In the genomic region with DNA sequence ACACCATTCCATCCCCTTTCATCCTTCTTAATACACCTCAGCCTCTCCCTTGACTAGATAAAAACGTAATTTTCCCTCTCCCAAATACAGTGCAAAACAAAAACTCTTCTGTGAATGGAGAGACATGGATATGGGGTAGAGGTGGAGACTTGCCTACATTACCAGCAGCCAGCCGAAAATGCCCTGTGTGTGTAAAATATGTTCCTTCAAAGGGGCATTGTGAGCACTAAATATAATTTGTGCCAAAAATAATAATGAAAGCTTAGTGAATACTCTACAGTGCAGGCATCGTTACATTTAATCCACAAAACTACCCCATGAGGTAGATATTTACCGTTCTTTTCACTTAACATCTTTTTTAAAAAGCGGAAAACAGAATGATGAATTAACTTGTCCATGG, we compare ENCODE assay signal across 9 cellular contexts. TPM values are rescaled to one million over a fixed set of nuclear protein-coding genes. Genes with fewer than 3 reads are reported as not detected.
DNase-seq lines count a peak whose midpoint lies in the region; ATAC-seq and TF ChIP-seq lines count a peak whose summit lies in the region.
"Had no signal": no experiment of that assay in that cellular context is flagged by ENCODE, and none has a peak within 500 bp of the region (broad histone marks: within the 10 kb centered on the region; RNA-seq: fewer than 3 reads in every experiment).

No MANE protein-coding gene starts in this region.

- peaks cover 16% of the 10 kb centered on the region for H3K27me3 Mint-ChIP-seq in activated CD8-positive, alpha-beta memory T cell treated with anti-CD3 and anti-CD28 coated beads, Interleukin-2, amount 10 ng/mL, durations not matched to agents 7 days and 5 days

- peaks cover 0 to 37% (median 9%) of the 10 kb centered on the region in 4 donors for H3K4me1 ChIP-seq in right lobe of liver
- peaks cover 13% of the 10 kb centered on the region for H3K4me1 ChIP-seq in testis

- H3K9me3 ChIP-seq in right lobe of liver, result no peaks in the 10 kb centered on the region
- no peaks in the 10 kb centered on the region for H3K9me3 ChIP-seq in testis

- H3K4me3 ChIP-seq in right lobe of liver (peak overlapping the region in 1 of 3 donors; percentile 74), testis (peak overlapping the region; percentile 91 to 95)

- H3K4me3 Mint-ChIP-seq in activated CD8-positive, alpha-beta memory T cell treated with anti-CD3 and anti-CD28 coated beads, Interleukin-2, amount 10 ng/mL, durations not matched to agents 7 days and 5 days, result peak overlapping the region; percentile 84

- TF ChIP-seq CTCF in right lobe of liver (IDR thresholded peaks at IDR 0.05), result no peak
- TF ChIP-seq CTCF in testis (IDR thresholded peaks at IDR 0.05), result no peak

- no peaks in the 10 kb centered on the region for H3K36me3 ChIP-seq in right lobe of liver
- H3K36me3 ChIP-seq in testis (ENCODE audit: low read depth, missing control alignments), result no peaks in the 10 kb centered on the region

- H3K4me1 Mint-ChIP-seq in activated CD8-positive, alpha-beta memory T cell treated with anti-CD3 and anti-CD28 coated beads, Interleukin-2, amount 10 ng/mL, durations not matched to agents 7 days and 5 days, result peaks cover 37% of the 10 kb centered on the region

- ATAC-seq in activated CD8-positive, alpha-beta memory T cell treated with anti-CD3 and anti-CD28 coated beads, Interleukin-2, amount 10 ng/mL, durations not matched to agents 7 days and 5 days, result no peak
- ATAC-seq in right lobe of liver, result no peak
- ATAC-seq in GM18873 (IDR thresholded peaks at IDR 0.05; ENCODE audit: low FRiP score, unreplicated experiment), result no peak

- H3K36me3 Mint-ChIP-seq in activated CD8-positive, alpha-beta memory T cell treated with anti-CD3 and anti-CD28 coated beads, Interleukin-2, amount 10 ng/mL, durations not matched to agents 7 days and 5 days, result peaks cover 24% of the 10 kb centered on the region

- peaks cover 12% of the 10 kb centered on the region for H3K9me3 Mint-ChIP-seq in activated CD8-positive, alpha-beta memory T cell treated with anti-CD3 and anti-CD28 coated beads, Interleukin-2, amount 10 ng/mL, durations not matched to agents 7 days and 5 days (ENCODE audit: low read depth)

- no peaks in the 10 kb centered on the region for H3K27me3 ChIP-seq in right lobe of liver
- H3K27me3 ChIP-seq in testis, result no peaks in the 10 kb centered on the region

- WGBS in right lobe of liver (ENCODE audit: insufficient coverage, low coverage, low lambda C conversion rate, missing lambda C conversion rate), result 56% methylated on average over 5 of the region's 5 CpGs
- WGBS in testis, 2 donors, result 24 to 33% methylated on average over 5 of the region's 5 CpGs

- H3K27ac ChIP-seq in angular gyrus (ENCODE audit: low read depth, low read length) (peak overlapping the region; percentile 88), right lobe of liver (peak overlapping the region in 2 of 3 donors; percentile 94 to 98), testis (no peak overlapping the region)

- no peak for DNase-seq in activated CD8-positive, alpha-beta memory T cell treated with anti-CD3 and anti-CD28 coated beads, Interleukin-2, amount 10 ng/mL, durations not matched to agents 7 days and 5 days
- DNase-seq in activated CD8-positive, alpha-beta memory T cell treated with anti-CD3 and anti-CD28 coated beads, Interleukin-2, amount 50 U/mL, for 4 hours, result no peak
- DNase-seq in right lobe of liver, result no peak
- DNase-seq in testis, result no peak
- no peak for DNase-seq in effector CD4-positive, alpha-beta T cell
- no peak for DNase-seq in stimulated activated naive CD4-positive, alpha-beta T cell (lab: John Stamatoyannopoulos, UW)
- DNase-seq: NCI-H2171 had no signal

- intact Hi-C loops in right lobe of liver (cut with DNase I) (no loop called here), testis (cut with DNase I; ENCODE audit: low total_unique reads) (no loop called here)

- TF ChIP-seq POLR2A in right lobe of liver (IDR thresholded peaks at IDR 0.05), result no peak
- no peak for TF ChIP-seq POLR2A in testis (IDR thresholded peaks at IDR 0.05)

- CTCF ChIA-PET in activated CD8-positive, alpha-beta memory T cell treated with anti-CD3 and anti-CD28 coated beads, Interleukin-2, amount 10 ng/mL, durations not matched to agents 7 days and 5 days (lab: Charles Lee), result interaction anchor here (1.4 kb wide), 1 partner anchor 12 kb away, joined by 3 read pairs; no protein-coding TSS in a partner anchor

- no peak overlapping the region for H3K27ac Mint-ChIP-seq in activated CD8-positive, alpha-beta memory T cell treated with anti-CD3 and anti-CD28 coated beads, Interleukin-2, amount 10 ng/mL, durations not matched to agents 7 days and 5 days

RNA-seq across cellular contexts. Expression of gene TRIM44, which starts 1.0 kb away (rescaled TPM):
- total RNA-seq in activated CD8-positive, alpha-beta memory T cell treated with anti-CD3 and anti-CD28 coated beads, Interleukin-2, amount 10 ng/mL, durations not matched to agents 7 days and 5 days, result 10 to 100 TPM; 23.1 to 24.2 TPM
- 10 to 100 TPM; 13.9 to 37.1 (median 31.9) TPM for total RNA-seq in right lobe of liver
- 10 to 100 TPM; 37.1 to 42.3 TPM for total RNA-seq in testis
- polyA plus RNA-seq in testis (ENCODE audit: insufficient read depth, low read depth, low replicate concordance), result 41.6 TPM

RNA-seq across cellular contexts. Expression of gene FJX1, which starts 43.3 kb away (rescaled TPM):
- total RNA-seq in activated CD8-positive, alpha-beta memory T cell treated with anti-CD3 and anti-CD28 coated beads, Interleukin-2, amount 10 ng/mL, durations not matched to agents 7 days and 5 days, result under 1 TPM in 1 of 2 experiments, not detected in 1; 0.33 TPM
- total RNA-seq in right lobe of liver (1 to 10 TPM in 5 of 6 experiments, under 1 TPM in 1; 0.79 to 4.2 (median 1.3) TPM), testis (1 to 10 TPM; 2.8 to 5.1 TPM)
- 2.0 TPM for polyA plus RNA-seq in testis (ENCODE audit: insufficient read depth, low read depth, low replicate concordance)

Comparison
In these comparisons a context has a peak if more than half of its experiments do, and no peak if none do; other contexts are left out.
1. H3K27ac ChIP-seq: peak in angular gyrus (single experiment) and right lobe of liver (2 of 3); none in testis (0 of 2).